ENCODE assay signal across 10 cellular contexts in genomic region chr3:112304611-112305010, GRCh38. TPM values are rescaled to one million over a fixed set of nuclear protein-coding genes. Genes with fewer than 3 reads are reported as not detected.
DNase-seq lines count a peak whose midpoint lies in the region; ATAC-seq and TF ChIP-seq lines count a peak whose summit lies in the region.
"Had no signal": no experiment of that assay in that cellular context is flagged by ENCODE, and none has a peak within 500 bp of the region (broad histone marks: within the 10 kb centered on the region; RNA-seq: fewer than 3 reads in every experiment).

No MANE protein-coding gene starts in this region.

- H3K4me1 ChIP-seq in gastrocnemius medialis = peaks cover 0 to 7% of the 10 kb centered on the region in 2 donors
- peaks cover 0 to 19% of the 10 kb centered on the region in 2 donors for H3K4me1 ChIP-seq in left lung

- no peak for TF ChIP-seq POLR2A in gastrocnemius medialis (IDR thresholded peaks at IDR 0.05)

- H3K36me3 ChIP-seq in gastrocnemius medialis = no peaks in the 10 kb centered on the region
- H3K36me3 ChIP-seq in left lung = no peaks in the 10 kb centered on the region

- no peaks in the 10 kb centered on the region for H3K27me3 ChIP-seq in gastrocnemius medialis
- H3K27me3 ChIP-seq in left lung = no peaks in the 10 kb centered on the region

- no peak overlapping the region for H3K27ac ChIP-seq in gastrocnemius medialis
- H3K27ac ChIP-seq in left lung = no peak overlapping the region

- H3K4me3 ChIP-seq in gastrocnemius medialis (peak overlapping the region; percentile 41 to 54 (median 46)), left lung (no peak overlapping the region)

- DNase-seq in ELR (ENCODE audit: low read depth) (peak; percentile 48), OCI-M1 (lab: John Stamatoyannopoulos, UW) (peak; percentile 14), glutamatergic neuron (no peak), gastrocnemius medialis (no peak), NCI-H187 (lab: John Stamatoyannopoulos, UW) (no peak), HuH-7 (ENCODE audit: low spot score) (no peak), left lung (no peak)
- DNase-seq: activated CD4-positive, alpha-beta T cell treated with anti-CD3 and anti-CD28 coated beads for 48 hours; left colon had no signal

- H3K27me3 Mint-ChIP-seq in glutamatergic neuron (ENCODE audit: unreplicated experiment) = no peaks in the 10 kb centered on the region

- H3K36me3 Mint-ChIP-seq in glutamatergic neuron (ENCODE audit: unreplicated experiment) = no peaks in the 10 kb centered on the region

- in situ Hi-C loops in gastrocnemius medialis (cut with MboI; ENCODE audit: low sequenced_read_pairs in 4 of 4) = loop anchor here in 1 of 4 donors (25.0 kb wide), 1 partner anchor 208 kb away; no protein-coding TSS in a partner anchor

- H3K9me3 ChIP-seq in gastrocnemius medialis (no peaks in the 10 kb centered on the region), left lung (no peaks in the 10 kb centered on the region)

- H3K27ac Mint-ChIP-seq in glutamatergic neuron (ENCODE audit: unreplicated experiment) = no peak overlapping the region

- ATAC-seq in gastrocnemius medialis (no peak), left lung (no peak)
- ATAC-seq in activated CD4-positive, CD25-positive, alpha-beta regulatory T cell treated with anti-CD3 and anti-CD28 coated beads, Interleukin-2, amount 50 U/mL, for 24 hours = no peak

- TF ChIP-seq CTCF in glutamatergic neuron (IDR thresholded peaks at IDR 0.05; ENCODE audit: partially characterized antibody, unreplicated experiment) (peak; percentile 64), gastrocnemius medialis (IDR thresholded peaks at IDR 0.05 in 4 of 5, conservative IDR thresholded peaks at IDR 0.05 in 1 of 5) (no peak), left lung (IDR thresholded peaks at IDR 0.05) (peak in 1 of 2 donors; percentile 23)

- no peaks in the 10 kb centered on the region for H3K9me3 Mint-ChIP-seq in glutamatergic neuron (ENCODE audit: unreplicated experiment)

- H3K4me3 Mint-ChIP-seq in glutamatergic neuron (ENCODE audit: unreplicated experiment) = no peak overlapping the region

- intact Hi-C loops in gastrocnemius medialis (cut with DNase I; ENCODE audit: low total_unique reads) = no loop called here
- intact Hi-C loops in left lung (cut with DNase I) = no loop called here

- H3K4me1 Mint-ChIP-seq in glutamatergic neuron (ENCODE audit: low read depth, unreplicated experiment) = peaks cover 2% of the 10 kb centered on the region

RNA-seq across cellular contexts. Expression of gene SLC9C1, which starts 10.6 kb away (rescaled TPM):
- total RNA-seq in glutamatergic neuron (ENCODE audit: unreplicated experiment) (not detected), gastrocnemius medialis (not detected), left lung (under 1 TPM in 1 of 2 donors, not detected in 1; 0.20 TPM)

RNA-seq across cellular contexts. Expression of gene CD200, which starts 28.3 kb away (rescaled TPM):
- 67.9 TPM for total RNA-seq in glutamatergic neuron (ENCODE audit: unreplicated experiment)
- total RNA-seq in gastrocnemius medialis = under 1 TPM; 0.27 to 0.76 (median 0.36) TPM
- 1 to 10 TPM; 6.6 to 7.9 TPM for total RNA-seq in left lung

Comparison
In these comparisons a context has a peak if more than half of its experiments do, and no peak if none do; other contexts are left out.
1. DNase-seq: peak in ELR (single experiment) and OCI-M1 (single experiment); none in glutamatergic neuron (single experiment), gastrocnemius medialis (0 of 2), NCI-H187 (0 of 2), HuH-7 (single experiment) and left lung (0 of 2).
2. H3K4me3 ChIP-seq: peak in gastrocnemius medialis (4 of 4); none in left lung (0 of 2).
3. RNA of gene CD200, which starts 28.3 kb away (total RNA-seq): 67.9 TPM in glutamatergic neuron (single experiment) and 6.6 to 7.9 TPM in left lung; 0.27 to 0.76 TPM in gastrocnemius medialis; every median in the first group is over 4 times any median in the second.